1 cellular context compared by ENCODE assay signal in the genomic region with DNA sequence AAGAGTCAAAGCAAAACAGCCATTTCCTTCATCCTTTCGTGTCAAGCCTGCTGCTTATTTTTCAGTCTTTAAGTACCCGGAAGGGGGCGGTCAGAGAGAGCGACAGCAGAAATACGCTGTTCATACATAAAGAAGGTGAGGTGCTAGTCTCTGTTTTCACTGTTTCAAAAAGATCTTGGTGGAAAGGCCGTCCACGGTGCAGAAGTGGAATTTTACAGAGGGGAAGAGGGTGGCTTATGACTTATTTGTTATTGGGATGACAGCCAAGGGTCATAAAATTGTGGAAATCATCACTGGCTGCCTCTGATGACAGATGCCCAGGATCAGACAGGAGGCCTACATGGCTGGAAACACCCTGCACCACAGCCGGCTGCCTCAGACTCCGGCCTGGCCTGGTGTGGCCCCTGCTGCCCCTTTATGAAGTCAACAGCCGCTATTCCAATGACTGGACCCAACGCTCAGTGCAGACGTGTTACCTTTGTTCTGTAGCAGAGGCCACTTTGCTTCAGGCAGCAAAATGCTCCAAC.
A peak's percentile ranks its signal among the peaks of the same experiment; 100 is the strongest.
TF ChIP-seq lines count a peak whose summit lies in the region.

No MANE protein-coding gene starts in this region.

TF ChIP-seq in HEK293, 187 proteins besides CTCF, POLR2A, EP300 and RAD21 (continued from another document):
- TF ChIP-seq ZNF112 (tag by site-specific recombination; IDR thresholded peaks at IDR 0.05): no peak
- no peak for TF ChIP-seq ZFP37 (tag by site-specific recombination; IDR thresholded peaks at IDR 0.05)
- TF ChIP-seq ZNF701 (tag by site-specific recombination; IDR thresholded peaks at IDR 0.05): no peak
- TF ChIP-seq RBAK (tag by site-specific recombination; IDR thresholded peaks at IDR 0.05): no peak
- TF ChIP-seq ZNF155 (tag by site-specific recombination; IDR thresholded peaks at IDR 0.05): no peak
- TF ChIP-seq ZFP69B (tag by site-specific recombination; IDR thresholded peaks at IDR 0.05): no peak
- TF ChIP-seq GFI1B (tag by site-specific recombination; IDR thresholded peaks at IDR 0.05): no peak
- peak; percentile 90 for TF ChIP-seq ZNF341 (tag by site-specific recombination; IDR thresholded peaks at IDR 0.05; ENCODE audit: low read depth)
